13 cellular contexts compared by ENCODE assay signal in genomic region chr2:120934221-120934639, GRCh38.
DNase-seq lines count a peak whose midpoint lies in the region; TF ChIP-seq lines count a peak whose summit lies in the region.
"Had no signal": no experiment of that assay in that cellular context is flagged by ENCODE, and none has a peak within 500 bp of the region (broad histone marks: within the 10 kb centered on the region; RNA-seq: fewer than 3 reads in every experiment).

No MANE protein-coding gene starts in this region.

- WGBS in ectodermal cell, 2 experiments: 66 to 73% methylated on average over 6 of the region's 6 CpGs

- peak overlapping the region; percentile 11; the same call in 1 of the 2 replicates for H3K4me3 ChIP-seq in ACC112 (ENCODE audit: low read depth, low read length)
- H3K4me3 ChIP-seq in ectodermal cell (ENCODE audit: insufficient read depth, low read depth, low read length): no peak overlapping the region

- H3K36me3 ChIP-seq in ACC112 (ENCODE audit: insufficient read depth, low read length) (peaks cover 9% of the 10 kb centered on the region; the same call in 1 of the 2 replicates), ectodermal cell (ENCODE audit: control insufficient read depth, insufficient read depth, low read length) (no peaks in the 10 kb centered on the region)

- H3K27me3 Mint-ChIP-seq in osteocyte (ENCODE audit: unreplicated experiment): no peaks in the 10 kb centered on the region

- H3K27ac Mint-ChIP-seq in osteocyte (ENCODE audit: unreplicated experiment): peak overlapping the region; percentile 88
- H3K27ac Mint-ChIP-seq: activated naive CD4-positive, alpha-beta T cell treated with anti-CD3 and anti-CD28 coated beads, Interleukin-2, amount 50 U/mL, for 24 hours had no signal

- H3K9me3 Mint-ChIP-seq in osteocyte (ENCODE audit: unreplicated experiment): no peaks in the 10 kb centered on the region
- H3K9me3 Mint-ChIP-seq: activated naive CD4-positive, alpha-beta T cell treated with anti-CD3 and anti-CD28 coated beads, Interleukin-2, amount 50 U/mL, for 24 hours had no signal

- DNase-seq in LHCN-M2 (ENCODE audit: low read depth) (peak; percentile 79), osteocyte (ENCODE audit: extremely low spot score, unreplicated experiment) (no peak), DMS153 (lab: John Stamatoyannopoulos, UW) (no peak), NCI-H345 (lab: John Stamatoyannopoulos, UW) (no peak), NCI-H146 (lab: John Stamatoyannopoulos, UW) (no peak)
- DNase-seq in stimulated activated CD4-positive, alpha-beta T cell treated with anti-CD3 and anti-CD28 coated beads, Interleukin-4, amount 100 ng/mL, for 24 hours: no peak
- DNase-seq: cerebellar nuclear complex, DMS 273 treated with DMSO at 0.1 percent for 48 hours, NCI-H1694, NCI-H526 treated with DMSO at 0.1 percent for 48 hours had no signal

- H3K27me3 ChIP-seq in ACC112 (ENCODE audit: insufficient read depth, low read length) (no peaks in the 10 kb centered on the region), ectodermal cell (ENCODE audit: control insufficient read depth, insufficient read depth, low read length, poor library complexity, severe bottlenecking) (no peaks in the 10 kb centered on the region)

- no peaks in the 10 kb centered on the region for H3K9me3 ChIP-seq in ectodermal cell (ENCODE audit: control insufficient read depth, low read length)

- H3K4me1 Mint-ChIP-seq in osteocyte (ENCODE audit: unreplicated experiment): peaks cover 66% of the 10 kb centered on the region
- H3K4me1 Mint-ChIP-seq: activated naive CD4-positive, alpha-beta T cell treated with anti-CD3 and anti-CD28 coated beads, Interleukin-2, amount 50 U/mL, for 24 hours had no signal

- H3K36me3 Mint-ChIP-seq in osteocyte (ENCODE audit: unreplicated experiment): peaks cover 11% of the 10 kb centered on the region
- H3K36me3 Mint-ChIP-seq: activated naive CD4-positive, alpha-beta T cell treated with anti-CD3 and anti-CD28 coated beads, Interleukin-2, amount 50 U/mL, for 24 hours had no signal

- no peak overlapping the region for H2AFZ ChIP-seq in ACC112 (ENCODE audit: low read length, unreplicated experiment)

- H3K79me2 ChIP-seq in ACC112 (ENCODE audit: control insufficient read depth, insufficient read depth, low read length, unreplicated experiment): no peaks in the 10 kb centered on the region

- no peak for TF ChIP-seq CTCF in osteocyte (IDR thresholded peaks at IDR 0.05)

- H3K4me1 ChIP-seq in ACC112 (ENCODE audit: control insufficient read depth, insufficient read depth, low read length, unreplicated experiment) (peaks cover 82% of the 10 kb centered on the region), ectodermal cell (ENCODE audit: control insufficient read depth, insufficient read depth, low read length) (peaks cover 45% of the 10 kb centered on the region)

- H3K4me3 Mint-ChIP-seq in osteocyte (ENCODE audit: unreplicated experiment): no peak overlapping the region
- H3K4me3 Mint-ChIP-seq: activated naive CD4-positive, alpha-beta T cell treated with anti-CD3 and anti-CD28 coated beads, Interleukin-2, amount 50 U/mL, for 24 hours had no signal

- H3K27ac ChIP-seq in ACC112 (ENCODE audit: low read depth, low read length): peak overlapping the region; percentile 91
- peak overlapping the region; percentile 9 for H3K27ac ChIP-seq in ectodermal cell (ENCODE audit: insufficient read depth, low read depth, low read length, poor library complexity, severe bottlenecking)
